ENCODE assay signal across 16 cellular contexts in genomic region chr1:233367057-233367759, GRCh38. TPM values are rescaled to one million over a fixed set of nuclear protein-coding genes. Genes with fewer than 3 reads are reported as not detected.
DNase-seq lines count a peak whose midpoint lies in the region; ATAC-seq and TF ChIP-seq lines count a peak whose summit lies in the region.
"Had no signal": no experiment of that assay in that cellular context is flagged by ENCODE, and none has a peak within 500 bp of the region (broad histone marks: within the 10 kb centered on the region; RNA-seq: fewer than 3 reads in every experiment).

No MANE protein-coding gene starts in this region.

- H3K27me3 Mint-ChIP-seq in Calu3 (ENCODE audit: unreplicated experiment): no peaks in the 10 kb centered on the region
- H3K27me3 Mint-ChIP-seq in activated CD4-positive, alpha-beta T cell treated with anti-CD3 and anti-CD28 coated beads, Interleukin-2, amount 10 ng/mL, durations not matched to agents 24 days and 14 days: peaks cover 9% of the 10 kb centered on the region
- no peaks in the 10 kb centered on the region for H3K27me3 Mint-ChIP-seq in stimulated activated naive B cell treated with anti-CD40 and anti-IgM and Interleukin-4, amounts not matched to agents 10 μg/mL and 1 μg/mL and 100 μg/mL, for 72 hours
- H3K27me3 Mint-ChIP-seq: naive B cell had no signal

- H3K9me3 Mint-ChIP-seq in Calu3 (ENCODE audit: low read depth, unreplicated experiment): no peaks in the 10 kb centered on the region
- no peaks in the 10 kb centered on the region for H3K9me3 Mint-ChIP-seq in activated CD4-positive, alpha-beta T cell treated with anti-CD3 and anti-CD28 coated beads, Interleukin-2, amount 10 ng/mL, durations not matched to agents 24 days and 14 days
- H3K9me3 Mint-ChIP-seq in stimulated activated naive B cell treated with anti-CD40 and anti-IgM and Interleukin-4, amounts not matched to agents 10 μg/mL and 1 μg/mL and 100 μg/mL, for 72 hours: no peaks in the 10 kb centered on the region
- H3K9me3 Mint-ChIP-seq: naive B cell had no signal

- H3K4me1 ChIP-seq in mesendoderm (ENCODE audit: control insufficient read depth, low read depth, low read length): no peaks in the 10 kb centered on the region
- H3K4me1 ChIP-seq: BE2C, esophagus muscularis mucosa had no signal

- no peak for TF ChIP-seq RAD21 in Ishikawa (IDR thresholded peaks at IDR 0.05; ENCODE audit: low read depth)

- no peak overlapping the region for H3K4ac ChIP-seq in mesendoderm (ENCODE audit: low read depth, low read length)

- H3K79me1 ChIP-seq in mesendoderm (ENCODE audit: low read length): no peaks in the 10 kb centered on the region

- H3K27ac ChIP-seq in mesendoderm (ENCODE audit: low read depth, low read length): no peak overlapping the region
- H3K27ac ChIP-seq: esophagus muscularis mucosa had no signal

- TF ChIP-seq CTCF in Calu3 (IDR thresholded peaks at IDR 0.05; ENCODE audit: unreplicated experiment) (no peak), fibroblast of pulmonary artery (IDR thresholded peaks at IDR 0.05; ENCODE audit: low read length, missing control alignments) (no peak)

- no peaks in the 10 kb centered on the region for H3K36me3 ChIP-seq in mesendoderm (ENCODE audit: control insufficient read depth, insufficient read depth, low read length)
- H3K36me3 ChIP-seq: BE2C, esophagus muscularis mucosa had no signal

- H3K4me3 ChIP-seq in fibroblast of pulmonary artery (replicated peaks; ENCODE audit: low read depth, low read length): no peak overlapping the region
- H3K4me3 ChIP-seq in mesendoderm (ENCODE audit: low read length): no peak overlapping the region
- H3K4me3 ChIP-seq: esophagus muscularis mucosa had no signal

- H3K4me2 ChIP-seq in mesendoderm (ENCODE audit: low read length): no peak overlapping the region

- H3K23ac ChIP-seq in mesendoderm (ENCODE audit: low read length): no peak overlapping the region

- H4K5ac ChIP-seq in mesendoderm (ENCODE audit: low read length): no peak overlapping the region

- no peak overlapping the region for H3K9ac ChIP-seq in mesendoderm (ENCODE audit: low read length)

- no peak for TF ChIP-seq EP300 in Ishikawa (IDR thresholded peaks at IDR 0.05; ENCODE audit: borderline replicate concordance)

- no CpG with 5 or more reads among the region's 6 CpGs for WGBS in mesendoderm (ENCODE audit: extremely low coverage, insufficient coverage, low lambda C conversion rate)

- no peak overlapping the region for H2BK15ac ChIP-seq in mesendoderm (replicated peaks; ENCODE audit: low read depth)

- intact Hi-C loops in Calu3 (cut with micrococcal nuclease; ENCODE audit: unreplicated experiment): loop anchor here (2.0 to 10.0 kb wide), 2 partner anchors 36 to 248 kb away; partner anchors contain the start of gene KCNK1
- intact Hi-C loops in activated CD4-positive, alpha-beta T cell treated with anti-CD3 and anti-CD28 coated beads, Interleukin-2, amount 10 ng/mL, durations not matched to agents 24 days and 14 days (cut with micrococcal nuclease): loop anchor here (10.0 kb wide), 2 partner anchors 62 to 698 kb away; no protein-coding TSS in a partner anchor

- DNase-seq in Calu3 (peak; percentile 64), fibroblast of pulmonary artery (ENCODE audit: low read depth) (peak; percentile 10), mesendoderm (peak; percentile 55), NCI-H2081 (lab: John Stamatoyannopoulos, UW) (no peak), DMS114 treated with DMSO at 0.1 percent for 48 hours (lab: John Stamatoyannopoulos, UW; ENCODE audit: unreplicated experiment) (no peak)
- DNase-seq in activated CD4-positive, alpha-beta T cell treated with anti-CD3 and anti-CD28 coated beads, Interleukin-2, amount 10 ng/mL, durations not matched to agents 24 days and 14 days: no peak
- DNase-seq in stimulated activated naive B cell treated with anti-CD40 and anti-IgM and Interleukin-4, amounts not matched to agents 10 μg/mL and 1 μg/mL and 100 μg/mL, for 72 hours: no peak
- DNase-seq: activated CD4-positive, CD25-positive, alpha-beta regulatory T cell treated with anti-CD3 and anti-CD28 coated beads, Interleukin-2, amount 50 U/mL, for 72 hours; BE2C; GDM1; naive B cell; NCI-H345; OCI-M1; stimulated activated CD4-positive, alpha-beta T cell treated with anti-CD3 and anti-CD28 coated beads, Interleukin-2, amount 100 ng/mL, for 24 hours had no signal

- no peak overlapping the region for H2AK5ac ChIP-seq in mesendoderm (ENCODE audit: low read length)

- no peak for ATAC-seq in stimulated activated naive B cell treated with anti-CD40 and anti-IgM and Interleukin-4, amounts not matched to agents 10 μg/mL and 1 μg/mL and 100 μg/mL, for 72 hours (replicated peaks)

- H3K18ac ChIP-seq in mesendoderm (ENCODE audit: low read length): no peak overlapping the region

- no peak overlapping the region for H2BK5ac ChIP-seq in mesendoderm (ENCODE audit: low read length)

- H3K4me3 Mint-ChIP-seq in Calu3 (ENCODE audit: low read depth, unreplicated experiment): no peak overlapping the region
- H3K4me3 Mint-ChIP-seq in activated CD4-positive, alpha-beta T cell treated with anti-CD3 and anti-CD28 coated beads, Interleukin-2, amount 10 ng/mL, durations not matched to agents 24 days and 14 days: no peak overlapping the region
- no peak overlapping the region for H3K4me3 Mint-ChIP-seq in stimulated activated naive B cell treated with anti-CD40 and anti-IgM and Interleukin-4, amounts not matched to agents 10 μg/mL and 1 μg/mL and 100 μg/mL, for 72 hours
- H3K4me3 Mint-ChIP-seq: naive B cell had no signal

- H3K36me3 Mint-ChIP-seq in Calu3 (ENCODE audit: insufficient read depth, unreplicated experiment): peaks cover 15% of the 10 kb centered on the region
- H3K36me3 Mint-ChIP-seq in activated CD4-positive, alpha-beta T cell treated with anti-CD3 and anti-CD28 coated beads, Interleukin-2, amount 10 ng/mL, durations not matched to agents 24 days and 14 days (ENCODE audit: low read depth): no peaks in the 10 kb centered on the region
- peaks cover 0 to 3% of the 10 kb centered on the region in 2 donors for H3K36me3 Mint-ChIP-seq in stimulated activated naive B cell treated with anti-CD40 and anti-IgM and Interleukin-4, amounts not matched to agents 10 μg/mL and 1 μg/mL and 100 μg/mL, for 72 hours
- H3K36me3 Mint-ChIP-seq: naive B cell had no signal

- no peak overlapping the region for H4K8ac ChIP-seq in mesendoderm (ENCODE audit: low read depth, low read length)

- no peaks in the 10 kb centered on the region for H3K79me2 ChIP-seq in mesendoderm (ENCODE audit: control insufficient read depth, insufficient read depth, low read length)

- H3K27me3 ChIP-seq in mesendoderm (ENCODE audit: insufficient read depth, low read length, poor library complexity): no peaks in the 10 kb centered on the region

- peak overlapping the region; percentile 63 for H3K27ac Mint-ChIP-seq in Calu3 (ENCODE audit: unreplicated experiment)
- H3K27ac Mint-ChIP-seq in activated CD4-positive, alpha-beta T cell treated with anti-CD3 and anti-CD28 coated beads, Interleukin-2, amount 10 ng/mL, durations not matched to agents 24 days and 14 days: no peak overlapping the region
- H3K27ac Mint-ChIP-seq in stimulated activated naive B cell treated with anti-CD40 and anti-IgM and Interleukin-4, amounts not matched to agents 10 μg/mL and 1 μg/mL and 100 μg/mL, for 72 hours: no peak overlapping the region
- H3K27ac Mint-ChIP-seq: naive B cell had no signal

- no peak overlapping the region for H2BK120ac ChIP-seq in mesendoderm (ENCODE audit: low read depth, low read length)

- BruUV-seq in Calu3 (replicated peaks; lab: Mats Ljungman, UMichigan): no TSS peak

- peaks cover 77% of the 10 kb centered on the region for H3K4me1 Mint-ChIP-seq in Calu3 (ENCODE audit: low read depth, unreplicated experiment)
- H3K4me1 Mint-ChIP-seq in activated CD4-positive, alpha-beta T cell treated with anti-CD3 and anti-CD28 coated beads, Interleukin-2, amount 10 ng/mL, durations not matched to agents 24 days and 14 days: peaks cover 2% of the 10 kb centered on the region
- H3K4me1 Mint-ChIP-seq in stimulated activated naive B cell treated with anti-CD40 and anti-IgM and Interleukin-4, amounts not matched to agents 10 μg/mL and 1 μg/mL and 100 μg/mL, for 72 hours: no peaks in the 10 kb centered on the region
- H3K4me1 Mint-ChIP-seq: naive B cell had no signal

- H3K56ac ChIP-seq in mesendoderm (ENCODE audit: low read length): no peak overlapping the region

- CTCF ChIA-PET in Calu3 (lab: Charles Lee): interaction anchor here (0.7 to 1.1 kb wide), 7 partner anchors 10 to 745 kb away, joined by 3 to 5 read pairs (median 3); partner anchors contain the start of gene MAP3K21

TF ChIP-seq in Ishikawa, 13 proteins besides CTCF, POLR2A, EP300 and RAD21:
- no peak for TF ChIP-seq USF1 (IDR thresholded peaks at IDR 0.05)
- peak; percentile 80 for TF ChIP-seq NFIC (IDR thresholded peaks at IDR 0.05)
- TF ChIP-seq MAX (IDR thresholded peaks at IDR 0.05): 0 out of 2 replicates have a peak, but pooled peaks have one; percentile 17
- TF ChIP-seq TEAD4 (IDR thresholded peaks at IDR 0.05): peak; percentile 59; the same call in 1 of the 2 replicates
- peak; percentile 34; the same call in 1 of the 2 replicates for TF ChIP-seq TCF12 (IDR thresholded peaks at IDR 0.05; ENCODE audit: low read depth)

RNA-seq across cellular contexts. Expression of gene MAP3K21, which starts 39.7 kb away (rescaled TPM):
- 22.5 and 33.6 TPM in 2 replicates for total RNA-seq in Calu3 (2022)
- polyA plus RNA-seq in mesendoderm (2013, experiment 1 of 2): 8.5 TPM
- 8.9 TPM for polyA plus RNA-seq in mesendoderm (2013, experiment 2 of 2)
- total RNA-seq in activated CD4-positive, alpha-beta T cell treated with anti-CD3 and anti-CD28 coated beads, Interleukin-2, amount 10 ng/mL, durations not matched to agents 24 days and 14 days: 1.5 and 1.6 TPM in 2 replicates

Comparison
In these comparisons a context has a peak if more than half of its experiments do, and no peak if none do; other contexts are left out.
1. DNase-seq: peak in Calu3 (single experiment), fibroblast of pulmonary artery (single experiment) and mesendoderm (single experiment); none in NCI-H2081 (0 of 2), activated CD4-positive, alpha-beta T cell treated with anti-CD3 and anti-CD28 coated beads, Interleukin-2, amount 10 ng/mL, durations not matched to agents 24 days and 14 days (single experiment), stimulated activated naive B cell treated with anti-CD40 and anti-IgM and Interleukin-4, amounts not matched to agents 10 μg/mL and 1 μg/mL and 100 μg/mL, for 72 hours (single experiment) and DMS114 treated with DMSO at 0.1 percent for 48 hours (single experiment).